In the genomic region with DNA sequence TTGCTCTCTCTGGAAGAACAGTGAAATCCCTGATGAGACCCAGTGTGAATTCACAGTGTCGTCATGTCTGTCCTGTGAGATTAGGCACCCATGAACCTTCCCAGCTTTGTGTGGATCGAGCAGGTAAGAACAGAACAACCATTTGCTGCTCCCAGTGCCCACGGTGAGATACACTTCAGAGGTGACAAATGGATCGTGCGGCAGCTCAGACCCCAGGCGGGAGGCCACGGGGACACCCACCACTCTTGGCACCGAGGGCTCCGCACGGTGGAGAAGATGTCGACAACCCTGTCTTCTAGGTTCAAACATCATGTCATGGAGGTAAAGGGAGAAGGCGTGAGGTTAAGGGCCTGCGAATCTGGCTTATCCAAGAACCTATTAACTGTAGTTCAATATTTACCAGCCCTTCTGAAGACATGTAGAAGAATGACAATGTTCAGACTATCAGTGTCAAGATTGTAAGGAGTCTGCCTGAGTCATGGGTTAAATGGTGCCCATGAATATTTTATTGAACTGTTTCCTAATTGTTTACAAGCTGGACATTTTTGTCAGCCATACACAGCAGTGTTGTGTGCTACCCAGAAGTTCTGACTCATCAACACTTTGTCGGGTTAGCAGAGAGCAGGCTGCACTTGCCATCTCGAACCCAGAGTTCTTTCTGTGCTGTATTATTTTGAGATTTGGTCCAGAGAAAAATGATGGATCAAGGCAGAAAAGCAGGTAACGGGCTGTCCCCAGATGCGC, we compare ENCODE assay signal across 20 cellular contexts. TPM values are rescaled to one million over a fixed set of nuclear protein-coding genes. Genes with fewer than 3 reads are reported as not detected.
A peak's percentile ranks its signal among the peaks of the same experiment; 100 is the strongest.
DNase-seq lines count a peak whose midpoint lies in the region; ATAC-seq, FAIRE-seq and TF ChIP-seq lines count a peak whose summit lies in the region.
"Had no signal": no experiment of that assay in that cellular context is flagged by ENCODE, and none has a peak within 500 bp of the region (broad histone marks: within the 10 kb centered on the region; RNA-seq: fewer than 3 reads in every experiment).

No MANE protein-coding gene starts in this region.

- in situ Hi-C loops in HepG2 (cut with HindIII; ENCODE audit: extremely low pct_ligation_motif_present, low pct_unique_long_range_greater_than_20kb): no loop called here

- FAIRE-seq in HepG2 (lab: Jason Lieb, UNC): no peak
- FAIRE-seq: urothelium cell line had no signal

- CTCF ChIA-PET in HepG2 (lab: Yijun Ruan, JAX; ENCODE audit: low intra/inter-chr PET ratio, low total read pairs): no interaction called here

- H3K4me3 ChIP-seq in HepG2 (replicated peaks in 1 of 3; ENCODE audit: insufficient read depth in 1 of 3, low read depth in 2 of 3, low read length in 3 of 3) (no peak overlapping the region), right lobe of liver (no peak overlapping the region), vagina (no peak overlapping the region)
- H3K4me3 ChIP-seq: body of pancreas, gastrocnemius medialis, hepatocyte had no signal

- DNase-seq in HepG2 (ENCODE audit: low spot score): no peak
- DNase-seq in right lobe of liver: no peak
- DNase-seq in M059J (ENCODE audit: low read depth): peak; percentile 67
- peak; percentile 7 for DNase-seq in kidney tubule cell (ENCODE audit: low spot score)
- DNase-seq in vagina (ENCODE audit: extremely low spot score in 2 of 2): peak; percentile 34 to 58
- no peak for DNase-seq in NCI-H345 (lab: John Stamatoyannopoulos, UW)
- no peak for DNase-seq in mesenteric fat pad (ENCODE audit: low spot score)
- DNase-seq: activated naive CD4-positive, alpha-beta T cell; body of pancreas; effector memory CD4-positive, alpha-beta T cell; gastrocnemius medialis; immature natural killer cell; NCI-H2081; NCI-H446 treated with DMSO at 0.1 percent for 48 hours; stimulated activated CD4-positive, alpha-beta T cell treated with anti-CD3 and anti-CD28 coated beads, Interleukin-4, amount 100 ng/mL, for 4 hours; stimulated activated naive CD4-positive, alpha-beta T cell had no signal

- no peak overlapping the region for H3K27ac ChIP-seq in HepG2 (ENCODE audit: extremely low read length, insufficient read depth, low read length)
- no peak overlapping the region for H3K27ac ChIP-seq in right lobe of liver
- H3K27ac ChIP-seq in vagina: no peak overlapping the region
- H3K27ac ChIP-seq: body of pancreas, gastrocnemius medialis, hepatocyte had no signal

- H3K4me1 ChIP-seq in HepG2 (ENCODE audit: insufficient read depth, low read length): peaks cover 58% of the 10 kb centered on the region
- H3K4me1 ChIP-seq in right lobe of liver: peaks cover 0 to 17% (median 8%) of the 10 kb centered on the region in 4 donors
- H3K4me1 ChIP-seq in vagina: peaks cover 19% of the 10 kb centered on the region

- TF ChIP-seq EP300 in HepG2 (IDR thresholded peaks at IDR 0.05; ENCODE audit: low read depth in 2 of 2, low read length in 2 of 2): no peak
- TF ChIP-seq EP300 in HepG2 (CRISPR knock-in tag; IDR thresholded peaks at IDR 0.05; ENCODE audit: borderline replicate concordance): no peak

- WGBS in HepG2 (ENCODE audit: low lambda C conversion rate): 70% methylated on average over 17 of the region's 17 CpGs
- WGBS in right lobe of liver (ENCODE audit: insufficient coverage, low coverage, low lambda C conversion rate, missing lambda C conversion rate): 95% methylated on average over 15 of the region's 17 CpGs

- no peak for TF ChIP-seq RAD21 in HepG2 (CRISPR knock-in tag; IDR thresholded peaks at IDR 0.05)

- TF ChIP-seq POLR2A in HepG2 (IDR thresholded peaks at IDR 0.05; ENCODE audit: insufficient read depth in 1 of 2, low read depth in 2 of 2, low read length in 2 of 2): no peak
- TF ChIP-seq POLR2A in right lobe of liver (IDR thresholded peaks at IDR 0.05): no peak
- TF ChIP-seq POLR2A in vagina (IDR thresholded peaks at IDR 0.05): no peak
- TF ChIP-seq POLR2A in GM18505 (IDR thresholded peaks at IDR 0.05; ENCODE audit: borderline replicate concordance, extremely low read depth, insufficient read depth, insufficient read length): no peak

- no peak overlapping the region for H2AFZ ChIP-seq in HepG2 (ENCODE audit: low read length)
- H2AFZ ChIP-seq: hepatocyte had no signal

- POLR2A ChIA-PET in HepG2 (lab: Yijun Ruan, JAX): no interaction called here

- H3K4me2 ChIP-seq in HepG2 (ENCODE audit: low read depth, low read length): no peak overlapping the region; the same call in 1 of the 2 replicates
- H3K4me2 ChIP-seq: hepatocyte had no signal

- H3K36me3 ChIP-seq in HepG2 (replicated peaks in 1 of 2; ENCODE audit: control insufficient read depth in 1 of 2, insufficient read depth in 2 of 2, low read length in 2 of 2) (no peaks in the 10 kb centered on the region), right lobe of liver (no peaks in the 10 kb centered on the region), vagina (no peaks in the 10 kb centered on the region)
- H3K36me3 ChIP-seq: gastrocnemius medialis had no signal

- intact Hi-C loops in HepG2 (cut with micrococcal nuclease; ENCODE audit: unreplicated experiment): loop anchor here (5.0 kb wide), 1 partner anchor 72 kb away; no protein-coding TSS in a partner anchor
- intact Hi-C loops in right lobe of liver (cut with DNase I): no loop called here
- intact Hi-C loops in vagina (cut with DNase I): no loop called here

- no peaks in the 10 kb centered on the region; a peak in 1 of 5 replicates for H3K27me3 ChIP-seq in HepG2 (ENCODE audit: control insufficient read depth in 1 of 2, insufficient read depth in 2 of 2, low read length in 2 of 2)
- no peaks in the 10 kb centered on the region for H3K27me3 ChIP-seq in right lobe of liver
- H3K27me3 ChIP-seq in vagina: no peaks in the 10 kb centered on the region
- H3K27me3 ChIP-seq: body of pancreas, gastrocnemius medialis, hepatocyte had no signal

- no peak overlapping the region for H3K9ac ChIP-seq in HepG2 (ENCODE audit: insufficient read depth, low read depth, low read length)

- H3K79me2 ChIP-seq in HepG2 (ENCODE audit: insufficient read depth, low read length): no peaks in the 10 kb centered on the region
- H3K79me2 ChIP-seq: hepatocyte had no signal

- H4K20me1 ChIP-seq in HepG2 (ENCODE audit: insufficient read depth, low read length): no peaks in the 10 kb centered on the region

- H3K9me3 ChIP-seq in HepG2 (ENCODE audit: low read length): no peaks in the 10 kb centered on the region
- no peaks in the 10 kb centered on the region for H3K9me3 ChIP-seq in right lobe of liver
- H3K9me3 ChIP-seq in vagina: no peaks in the 10 kb centered on the region
- H3K9me3 ChIP-seq: body of pancreas, gastrocnemius medialis had no signal

- no TSS peak for BruUV-seq in HepG2 (replicated peaks; lab: Mats Ljungman, UMichigan)

- ATAC-seq in HepG2 (no peak), right lobe of liver (no peak), GM18505 (IDR thresholded peaks at IDR 0.05; ENCODE audit: unreplicated experiment) (no peak)
- ATAC-seq: body of pancreas, gastrocnemius medialis, Right ventricle myocardium inferior had no signal

- TF ChIP-seq CTCF in HepG2 (CRISPR knock-in tag; IDR thresholded peaks at IDR 0.05) (no peak), right lobe of liver (IDR thresholded peaks at IDR 0.05) (no peak), vagina (IDR thresholded peaks at IDR 0.05) (no peak)

TF ChIP-seq in HepG2, 621 proteins besides CTCF, POLR2A, EP300 and RAD21:
- TF ChIP-seq FOSL2 (CRISPR knock-in tag; IDR thresholded peaks at IDR 0.05) (peak; percentile 55), ZNF383 (CRISPR knock-in tag; IDR thresholded peaks at IDR 0.05; ENCODE audit: borderline replicate concordance) (no peak)

RNA-seq across cellular contexts. Expression of a gene that starts 15.5 kb away (rescaled TPM):
- total RNA-seq in HepG2 (2016; rRNA removed; fragmentation: Illumina TruSeq; extraction: Trizol) (42.5 and 56.5 TPM in 2 replicates), right lobe of liver (100 to 1,000 TPM; 165 to 218 (median 207) TPM), vagina (7.4 TPM), mesenteric fat pad (16.9 TPM)
- 71.9 and 81.0 TPM in 2 replicates for total RNA-seq in HepG2 (2016; cell fraction: cytosol; rRNA removed; fragmentation: Illumina TruSeq; extraction: Trizol; ENCODE audit: low read depth)
- total RNA-seq in HepG2 (2016; cell fraction: insoluble cytoplasmic fraction; rRNA removed; fragmentation: Illumina TruSeq; extraction: Trizol): 34.4 and 55.2 TPM in 2 replicates
- total RNA-seq in HepG2 (2016; cell fraction: membrane; rRNA removed; fragmentation: Illumina TruSeq; extraction: Trizol): 69.6 and 77.5 TPM in 2 replicates
- total RNA-seq in HepG2 (2016; cell fraction: nucleus; rRNA removed; fragmentation: Illumina TruSeq; extraction: Trizol): 66.0 and 74.7 TPM in 2 replicates
- 155 and 208 TPM in 2 replicates for polyA plus RNA-seq in HepG2 (2011; rRNA removed)
- polyA plus RNA-seq in HepG2 (2011; cell fraction: cytosol; rRNA removed): 113 and 150 TPM in 2 replicates
- 207 and 256 TPM in 2 replicates for polyA plus RNA-seq in HepG2 (2011; cell fraction: nucleus; rRNA removed)
- 61.3 and 94.3 TPM in 2 replicates for polyA plus RNA-seq in HepG2 (2012)
- 28.0 and 30.8 TPM in 2 replicates for polyA plus RNA-seq in HepG2 (2016; cell fraction: cytosol; fragmentation: Illumina TruSeq; extraction: Trizol; ENCODE audit: low read depth)
- polyA plus RNA-seq in HepG2 (2016; cell fraction: insoluble cytoplasmic fraction; fragmentation: Illumina TruSeq; extraction: Trizol; ENCODE audit: low read depth): 34.4 and 44.9 TPM in 2 replicates
- 53.8 and 67.9 TPM in 2 replicates for polyA plus RNA-seq in HepG2 (2016; cell fraction: membrane; fragmentation: Illumina TruSeq; extraction: Trizol; ENCODE audit: low read depth)
- polyA plus RNA-seq in HepG2 (2016; cell fraction: nucleus; fragmentation: Illumina TruSeq; extraction: Trizol; ENCODE audit: insufficient read depth, low read depth): 84.3 and 88.3 TPM in 2 replicates
- polyA minus RNA-seq in HepG2 (2011; rRNA and poly(A)+ RNA removed; ENCODE audit: low replicate concordance): 65.0 and 447 TPM in 2 replicates
- 126 and 149 TPM in 2 replicates for polyA minus RNA-seq in HepG2 (2011; cell fraction: cytosol; rRNA and poly(A)+ RNA removed)
- polyA minus RNA-seq in HepG2 (2011; cell fraction: nucleus; rRNA and poly(A)+ RNA removed): 126 and 142 TPM in 2 replicates
- total RNA-seq in M059J (2014; rRNA removed; shearing (Covaris generic)): not detected in 2 replicates

Comparison
In these comparisons a context has a peak if more than half of its experiments do, and no peak if none do; other contexts are left out.
1. DNase-seq: peak in M059J (single experiment), kidney tubule cell (single experiment) and vagina (2 of 2); none in HepG2 (single experiment), right lobe of liver (0 of 3), NCI-H345 (single experiment) and mesenteric fat pad (single experiment).